In genomic region chr1:159945483-159946241, GRCh38 we compare ENCODE assay signal across 8 cellular contexts. TPM values are rescaled to one million over a fixed set of nuclear protein-coding genes. Genes with fewer than 3 reads are reported as not detected.
A peak's percentile ranks its signal among the peaks of the same experiment; 100 is the strongest.
DNase-seq lines count a peak whose midpoint lies in the region; ATAC-seq and TF ChIP-seq lines count a peak whose summit lies in the region.

IGSF9 (minus strand) TSS chr1:159945613; CDS start chr1:159943454, 2,159 bp downstream.

- H2AFZ ChIP-seq in PC-9 (peak within 1 kb of the TSS; percentile 79), neuron (ENCODE audit: low read depth, low read length) (peak within 1 kb of the TSS; percentile 93)

- WGBS in gastroesophageal sphincter (ENCODE audit: low coverage in 1 of 2), 2 donors: 0 to 5% methylated on average over 7 to 11 of the region's 58 CpGs
- 2% methylated on average over 38 to 58 of the region's 58 CpGs for WGBS in stomach, 5 donors

- H3K4me2 ChIP-seq in PC-9: peak within 1 kb of the TSS; percentile 91

- no peaks in the 10 kb centered on the region for H3K9me2 ChIP-seq in PC-9 (ENCODE audit: insufficient read depth)

- H3K27ac ChIP-seq in PC-9 (peak within 1 kb of the TSS; percentile 53), gastroesophageal sphincter (peak within 1 kb of the TSS in 1 of 4 donors; percentile 46), stomach (peak within 1 kb of the TSS; percentile 55 to 82 (median 75))

- H3F3A ChIP-seq in PC-9 (ENCODE audit: insufficient read depth, low read depth): no peaks in the 10 kb centered on the region; the same call in none of the 2 replicates

- no peak for TF ChIP-seq EP300 in gastroesophageal sphincter (IDR thresholded peaks at IDR 0.05)
- no peak for TF ChIP-seq EP300 in stomach (IDR thresholded peaks at IDR 0.05)

- peak within 1 kb of the TSS; percentile 76 for H3K4me3 ChIP-seq in PC-9
- peak within 1 kb of the TSS; percentile 22 to 50 for H3K4me3 ChIP-seq in gastroesophageal sphincter
- H3K4me3 ChIP-seq in neuron (ENCODE audit: low read length): peak within 1 kb of the TSS; percentile 74
- peak within 1 kb of the TSS; percentile 44 to 57 (median 48) for H3K4me3 ChIP-seq in stomach

- no TSS peak for BruUV-seq in PC-9 (replicated peaks; lab: Mats Ljungman, UMichigan)

- intact Hi-C loops in PC-9 (cut with micrococcal nuclease; ENCODE audit: unreplicated experiment): loop anchor here (1.0 to 5.0 kb wide), 4 partner anchors 14 to 163 kb away; partner anchors contain the start of genes DUSP23 and TAGLN2
- intact Hi-C loops in stomach (cut with DNase I; ENCODE audit: low total_unique reads): no loop called here

- peaks cover 18% of the 10 kb centered on the region; the same call in 1 of the 2 replicates for H3K79me2 ChIP-seq in PC-9 (ENCODE audit: low read depth)

- H3K27me3 ChIP-seq in PC-9 (ENCODE audit: insufficient read depth, low read depth) (no peaks in the 10 kb centered on the region), gastroesophageal sphincter (peaks cover 43% of the 10 kb centered on the region), neuron (ENCODE audit: insufficient read depth, low read length) (peaks cover 29% of the 10 kb centered on the region), stomach (peaks cover 0 to 51% (median 3%) of the 10 kb centered on the region in 3 donors)

- POLR2A ChIA-PET in PC-9 (lab: Charles Lee; ENCODE audit: unreplicated experiment): interaction anchor here (0.6 to 1.0 kb wide), 5 partner anchors 15 to 92 kb away, joined by 4 to 8 read pairs (median 5); partner anchors contain the start of gene TAGLN2

- ATAC-seq in gastroesophageal sphincter (peak; percentile 91), HG03520 (IDR thresholded peaks at IDR 0.05; ENCODE audit: unreplicated experiment) (no peak)

- DNase-seq in ELR (ENCODE audit: low read depth) (peak; percentile 78), HuH-7 (ENCODE audit: low spot score) (peak; percentile 86), PC-9 (peak; percentile 90 to 94), activated gamma-delta T cell treated with Interleukin-2 at 50 U/mL for 16 hours (peak; percentile 84), stomach (peak; percentile 91)

- TF ChIP-seq POLR2A in gastroesophageal sphincter (IDR thresholded peaks at IDR 0.05) (no peak), stomach (IDR thresholded peaks at IDR 0.05) (no peak)

- no peaks in the 10 kb centered on the region for H4K20me1 ChIP-seq in PC-9 (ENCODE audit: insufficient read depth)

- H3K9me3 ChIP-seq in PC-9 (ENCODE audit: insufficient read depth, low read depth) (no peaks in the 10 kb centered on the region), gastroesophageal sphincter (no peaks in the 10 kb centered on the region), neuron (ENCODE audit: low read length) (no peaks in the 10 kb centered on the region), stomach (no peaks in the 10 kb centered on the region)

- H3K36me3 ChIP-seq in PC-9 (ENCODE audit: low read depth) (no peaks in the 10 kb centered on the region), gastroesophageal sphincter (no peaks in the 10 kb centered on the region), neuron (ENCODE audit: insufficient read depth, low read length) (no peaks in the 10 kb centered on the region), stomach (no peaks in the 10 kb centered on the region)

- TF ChIP-seq CTCF in PC-9 (conservative IDR thresholded peaks at IDR 0.05) (peak; percentile 61), gastroesophageal sphincter (IDR thresholded peaks at IDR 0.05) (peak in 3 of 4 experiments; percentile 49 to 77 (median 55)), stomach (IDR thresholded peaks at IDR 0.05) (peak in 5 of 7 experiments; percentile 19 to 53 (median 36))

- CTCF ChIA-PET in PC-9 (lab: Charles Lee): interaction anchor here (0.7 to 1.9 kb wide), 3 partner anchors 14 to 61 kb away, joined by 3 to 20 read pairs (median 4); no protein-coding TSS in a partner anchor

- peaks cover 40% of the 10 kb centered on the region for H3K4me1 ChIP-seq in PC-9 (replicated peaks; ENCODE audit: insufficient read depth)
- H3K4me1 ChIP-seq in gastroesophageal sphincter: peaks cover 3 to 16% (median 5%) of the 10 kb centered on the region in 3 donors
- peaks cover 40% of the 10 kb centered on the region for H3K4me1 ChIP-seq in neuron (ENCODE audit: insufficient read depth, low read length)
- H3K4me1 ChIP-seq in stomach: peaks cover 15 to 40% (median 29%) of the 10 kb centered on the region in 4 donors

RNA-seq across cellular contexts. Expression of gene IGSF9, which starts in this region (rescaled TPM):
- total RNA-seq in PC-9 (2021) (22.9 and 23.4 TPM in 2 replicates), gastroesophageal sphincter (under 1 TPM in 2 of 4 donors, not detected in 2; 0.35 to 0.62 TPM), stomach (10 to 100 TPM in 3 of 5 donors, 1 to 10 TPM in 2; 4.9 to 36.2 (median 15.6) TPM)
- 1 to 10 TPM; 2.0 to 8.2 (median 7.3) TPM for polyA plus RNA-seq in stomach

Comparison
In these comparisons a context has a peak if more than half of its experiments do, and no peak if none do; other contexts are left out.
1. Peak in ATAC-seq and H3K4me3 ChIP-seq in gastroesophageal sphincter; RNA of the gene not detected or under 1 TPM.